In genomic region chr9:100019541-100019940, GRCh38 we compare ENCODE assay signal across 13 cellular contexts.
DNase-seq lines count a peak whose midpoint lies in the region; ATAC-seq and TF ChIP-seq lines count a peak whose summit lies in the region.
"Had no signal": no experiment of that assay in that cellular context is flagged by ENCODE, and none has a peak within 500 bp of the region (broad histone marks: within the 10 kb centered on the region; RNA-seq: fewer than 3 reads in every experiment).

No MANE protein-coding gene starts in this region.

- H3K4me1 Mint-ChIP-seq in natural killer cell treated with Interleukin-12 subunit alpha and Interleukin-12 subunit beta and Interleukin-15 and Interleukin-18, amount 100 ng/mL, for 72 hours (ENCODE audit: low read depth in 2 of 2), result no peaks in the 10 kb centered on the region
- H3K4me1 Mint-ChIP-seq in natural killer cell (peaks cover 0 to 9% of the 10 kb centered on the region in 2 donors), T-helper 17 cell (peaks cover 7% of the 10 kb centered on the region), memory B cell (no peaks in the 10 kb centered on the region)
- no peaks in the 10 kb centered on the region for H3K4me1 Mint-ChIP-seq in activated CD8-positive, alpha-beta T cell treated with anti-CD3 and anti-CD28 coated beads for 36 hours (ENCODE audit: low read depth)

- intact Hi-C loops in natural killer cell (cut with micrococcal nuclease) (no loop called here), prostate gland (cut with DNase I) (no loop called here)
- intact Hi-C loops in activated CD8-positive, alpha-beta T cell treated with anti-CD3 and anti-CD28 coated beads for 36 hours (cut with micrococcal nuclease), result loop anchor here (10.0 kb wide), 2 partner anchors 755 to 835 kb away; no protein-coding TSS in a partner anchor

- WGBS in prostate gland, result 97% methylated on average over 1 of the region's 1 CpG

- H3K27me3 Mint-ChIP-seq in natural killer cell treated with Interleukin-12 subunit alpha and Interleukin-12 subunit beta and Interleukin-15 and Interleukin-18, amount 100 ng/mL, for 72 hours, result no peaks in the 10 kb centered on the region
- H3K27me3 Mint-ChIP-seq in natural killer cell (ENCODE audit: low read depth in 2 of 2) (no peaks in the 10 kb centered on the region), T-helper 17 cell (no peaks in the 10 kb centered on the region), memory B cell (no peaks in the 10 kb centered on the region)
- H3K27me3 Mint-ChIP-seq in activated CD8-positive, alpha-beta T cell treated with anti-CD3 and anti-CD28 coated beads for 36 hours, result no peaks in the 10 kb centered on the region
- H3K27me3 Mint-ChIP-seq: CD4-positive, alpha-beta T cell had no signal

- CTCF ChIA-PET in activated CD8-positive, alpha-beta T cell treated with anti-CD3 and anti-CD28 coated beads for 36 hours (lab: Charles Lee), result no interaction called here

- DNase-seq in natural killer cell treated with Interleukin-12 subunit alpha and Interleukin-12 subunit beta and Interleukin-15 and Interleukin-18, amount 100 ng/mL, for 72 hours (ENCODE audit: low spot score), result no peak
- DNase-seq in natural killer cell (no peak), T-helper 17 cell (no peak), memory B cell (ENCODE audit: low spot score in 2 of 2) (no peak), NCI-H1694 (lab: John Stamatoyannopoulos, UW) (no peak), prostate gland (ENCODE audit: low spot score) (no peak)
- no peak for DNase-seq in activated CD8-positive, alpha-beta T cell treated with anti-CD3 and anti-CD28 coated beads for 36 hours
- DNase-seq: AML-193; Calu3; CD4-positive, alpha-beta T cell; DMS 273 treated with DMSO at 0.1 percent for 48 hours; H7 had no signal

- H3K27me3 ChIP-seq in prostate gland (replicated peaks; ENCODE audit: insufficient read depth), result no peaks in the 10 kb centered on the region
- H3K27me3 ChIP-seq: BLaER1 had no signal

- H3K4me3 ChIP-seq in prostate gland, result no peak overlapping the region
- H3K4me3 ChIP-seq: BLaER1 had no signal

- no peaks in the 10 kb centered on the region for H3K4me1 ChIP-seq in prostate gland (replicated peaks)
- H3K4me1 ChIP-seq: BLaER1 had no signal

- no peak for TF ChIP-seq POLR2A in prostate gland (IDR thresholded peaks at IDR 0.05)

- H3K36me3 Mint-ChIP-seq in natural killer cell treated with Interleukin-12 subunit alpha and Interleukin-12 subunit beta and Interleukin-15 and Interleukin-18, amount 100 ng/mL, for 72 hours, result peaks cover 15% of the 10 kb centered on the region
- H3K36me3 Mint-ChIP-seq in natural killer cell (peaks cover 27% of the 10 kb centered on the region), T-helper 17 cell (ENCODE audit: low read depth) (peaks cover 9% of the 10 kb centered on the region), memory B cell (peaks cover 17% of the 10 kb centered on the region)
- peaks cover 14% of the 10 kb centered on the region for H3K36me3 Mint-ChIP-seq in activated CD8-positive, alpha-beta T cell treated with anti-CD3 and anti-CD28 coated beads for 36 hours (ENCODE audit: low read depth)

- no peak overlapping the region for H3K27ac ChIP-seq in prostate gland
- H3K27ac ChIP-seq: BLaER1 had no signal

- H3K9me3 ChIP-seq in T-helper 17 cell (ENCODE audit: control insufficient read depth, low read length, poor library complexity, severe bottlenecking) (no peaks in the 10 kb centered on the region), prostate gland (no peaks in the 10 kb centered on the region)
- H3K9me3 ChIP-seq: BLaER1 had no signal

- no peaks in the 10 kb centered on the region for H3K36me3 ChIP-seq in prostate gland

- TF ChIP-seq CTCF in natural killer cell (IDR thresholded peaks at IDR 0.05) (no peak), prostate gland (IDR thresholded peaks at IDR 0.05) (no peak)
- TF ChIP-seq CTCF in activated CD8-positive, alpha-beta T cell treated with anti-CD3 and anti-CD28 coated beads for 36 hours (IDR thresholded peaks at IDR 0.05), result no peak

- no peak overlapping the region for H3K4me3 Mint-ChIP-seq in natural killer cell treated with Interleukin-12 subunit alpha and Interleukin-12 subunit beta and Interleukin-15 and Interleukin-18, amount 100 ng/mL, for 72 hours
- H3K4me3 Mint-ChIP-seq in natural killer cell, result no peak overlapping the region
- no peak overlapping the region for H3K4me3 Mint-ChIP-seq in T-helper 17 cell
- no peak overlapping the region for H3K4me3 Mint-ChIP-seq in memory B cell
- H3K4me3 Mint-ChIP-seq in activated CD8-positive, alpha-beta T cell treated with anti-CD3 and anti-CD28 coated beads for 36 hours, result no peak overlapping the region
- H3K4me3 Mint-ChIP-seq: CD4-positive, alpha-beta T cell had no signal

- no peak for ATAC-seq in natural killer cell treated with Interleukin-12 subunit alpha and Interleukin-12 subunit beta and Interleukin-15 and Interleukin-18, amount 100 ng/mL, for 72 hours
- ATAC-seq in natural killer cell (no peak), T-helper 17 cell (no peak), memory B cell (ENCODE audit: low read depth) (no peak)
- ATAC-seq in activated CD8-positive, alpha-beta T cell treated with anti-CD3 and anti-CD28 coated beads for 36 hours, result no peak

- POLR2A ChIA-PET in activated CD8-positive, alpha-beta T cell treated with anti-CD3 and anti-CD28 coated beads for 36 hours (lab: Charles Lee), result interaction anchor here (0.5 kb wide), 1 partner anchor 8 kb away, joined by 3 read pairs; no protein-coding TSS in a partner anchor

- peak overlapping the region; percentile 14 to 22 for H3K27ac Mint-ChIP-seq in natural killer cell treated with Interleukin-12 subunit alpha and Interleukin-12 subunit beta and Interleukin-15 and Interleukin-18, amount 100 ng/mL, for 72 hours
- H3K27ac Mint-ChIP-seq in natural killer cell, result no peak overlapping the region
- H3K27ac Mint-ChIP-seq in T-helper 17 cell, result peak overlapping the region; percentile 59
- peak overlapping the region; percentile 53 for H3K27ac Mint-ChIP-seq in memory B cell
- H3K27ac Mint-ChIP-seq in activated CD8-positive, alpha-beta T cell treated with anti-CD3 and anti-CD28 coated beads for 36 hours, result no peak overlapping the region
- H3K27ac Mint-ChIP-seq: CD4-positive, alpha-beta T cell had no signal

- H3K9me3 Mint-ChIP-seq in natural killer cell treated with Interleukin-12 subunit alpha and Interleukin-12 subunit beta and Interleukin-15 and Interleukin-18, amount 100 ng/mL, for 72 hours, result no peaks in the 10 kb centered on the region
- H3K9me3 Mint-ChIP-seq in natural killer cell (no peaks in the 10 kb centered on the region), memory B cell (no peaks in the 10 kb centered on the region)
- H3K9me3 Mint-ChIP-seq in activated CD8-positive, alpha-beta T cell treated with anti-CD3 and anti-CD28 coated beads for 36 hours, result no peaks in the 10 kb centered on the region
- H3K9me3 Mint-ChIP-seq: CD4-positive, alpha-beta T cell had no signal

Comparison
In these comparisons a context has a peak if more than half of its experiments do, and no peak if none do; other contexts are left out.
1. H3K27ac Mint-ChIP-seq: peak in natural killer cell treated with Interleukin-12 subunit alpha and Interleukin-12 subunit beta and Interleukin-15 and Interleukin-18, amount 100 ng/mL, for 72 hours (2 of 2), T-helper 17 cell (single experiment) and memory B cell (single experiment); none in natural killer cell (0 of 2) and activated CD8-positive, alpha-beta T cell treated with anti-CD3 and anti-CD28 coated beads for 36 hours (single experiment).